Comparison of ENCODE assay signal across 8 cellular contexts in genomic region chr11:47578524-47579460, GRCh38.
DNase-seq lines count a peak whose midpoint lies in the region; TF ChIP-seq lines count a peak whose summit lies in the region.

TSS of gene KBTBD4 (minus strand) at chr11:47578970. CDS start at chr11:47578951, 19 bp downstream.
TSS of gene NDUFS3 (plus strand) at chr11:47579074. CDS start at chr11:47579092, 18 bp downstream.

- no peak for TF ChIP-seq CTCF in GM20000 (IDR thresholded peaks at IDR 0.05; ENCODE audit: extremely low read depth, missing control alignments)

- DNase-seq in CMK (ENCODE audit: low read depth) (peak; percentile 70), GM20000 (ENCODE audit: low spot score) (peak; percentile 91), HS-5 (ENCODE audit: low read depth) (peak; percentile 82), NK-92 (lab: John Stamatoyannopoulos, UW; ENCODE audit: unreplicated experiment) (peak; percentile 31), medulla oblongata (ENCODE audit: extremely low spot score) (peak; percentile 94)
- DNase-seq in activated CD8-positive, alpha-beta memory T cell treated with anti-CD3 and anti-CD28 coated beads for 1 hour (ENCODE audit: extremely low read depth in 1 of 2, low read depth in 1 of 2): peak; percentile 73 to 75
- peak; percentile 84 for DNase-seq in effector CD8-positive, alpha-beta T cell (lab: John Stamatoyannopoulos, UW)
- peak; percentile 81 to 84 (median 83) for DNase-seq in stimulated activated CD4-positive, alpha-beta T cell treated with anti-CD3 and anti-CD28 coated beads, TNF-alpha, amount 100 ng/mL, for 48 hours (ENCODE audit: low read depth in 3 of 3)

Comparison
In these comparisons a context has a peak if more than half of its experiments do, and no peak if none do; other contexts are left out.
1. Peak in every context shown above with its lines: DNase-seq.
2. DNase-seq: peak in every context shown above with its lines; median percentile 94 in medulla oblongata; 91 in GM20000; 84 in effector CD8-positive, alpha-beta T cell; 83 in stimulated activated CD4-positive, alpha-beta T cell treated with anti-CD3 and anti-CD28 coated beads, TNF-alpha, amount 100 ng/mL, for 48 hours; 82 in HS-5; 74 in activated CD8-positive, alpha-beta memory T cell treated with anti-CD3 and anti-CD28 coated beads for 1 hour; 70 in CMK; 31 in NK-92.